In genomic region chr12:117968826-117969659, GRCh38 we compare ENCODE assay signal across 8 cellular contexts. TPM values are rescaled to one million over a fixed set of nuclear protein-coding genes. Genes with fewer than 3 reads are reported as not detected.
DNase-seq lines count a peak whose midpoint lies in the region; ATAC-seq and TF ChIP-seq lines count a peak whose summit lies in the region.

Gene KSR2, minus strand, starts transcription at chr12:117968990. Its CDS starts 735 bp downstream, at chr12:117968255.

- peak within 1 kb of the TSS; percentile 34 to 76 (median 59) for H3K4me3 ChIP-seq in dorsolateral prefrontal cortex

- H3K27ac ChIP-seq in dorsolateral prefrontal cortex: peak within 1 kb of the TSS in 55 of 59 donors; percentile 26 to 93 (median 76)

- H3K27me3 ChIP-seq in dorsolateral prefrontal cortex: peaks cover 0 to 34% (median 6%) of the 10 kb centered on the region in 45 donors

- DNase-seq in G401 (ENCODE audit: low spot score) (peak; percentile 88), NCI-H187 treated with DMSO at 0.1 percent for 48 hours (lab: John Stamatoyannopoulos, UW) (peak; percentile 90), dorsolateral prefrontal cortex (peak; percentile 30 to 83 (median 73)), mucosa of gallbladder (ENCODE audit: low spot score) (peak; percentile 73), amniotic stem cell (lab: John Stamatoyannopoulos, UW) (no peak)
- DNase-seq in activated CD4-positive, alpha-beta T cell treated with anti-CD3 and anti-CD28 coated beads for 4 hours: peak; percentile 37 to 41
- peak; percentile 30 for DNase-seq in stimulated activated naive CD4-positive, alpha-beta T cell treated with Interleukin-2 at 50 U/mL for 16 hours (lab: John Stamatoyannopoulos, UW)

- no peak for TF ChIP-seq CTCF in dorsolateral prefrontal cortex (IDR thresholded peaks at IDR 0.05 in 54 of 56, conservative IDR thresholded peaks at IDR 0.05 in 2 of 56; ENCODE audit: low read depth in 1 of 56, partially characterized antibody in 56 of 56)

- ATAC-seq in HG02588 (IDR thresholded peaks at IDR 0.05; ENCODE audit: unreplicated experiment): peak; percentile 61

- intact Hi-C loops in dorsolateral prefrontal cortex (cut with DNase I): loop anchor here in 1 of 2 donors (5.0 kb wide), 1 partner anchor 92 kb away; no protein-coding TSS in a partner anchor

- in situ Hi-C loops in G401 (cut with HindIII; ENCODE audit: low sequenced_read_pairs): no loop called here

RNA-seq across cellular contexts. Expression of gene KSR2, which starts in this region (rescaled TPM):
- total RNA-seq in G401 (2014; rRNA removed; shearing (Covaris generic)): not detected in 2 replicates
- total RNA-seq in dorsolateral prefrontal cortex: 10 to 100 TPM; 12.2 to 55.1 (median 39.1) TPM
- total RNA-seq in mucosa of gallbladder: 2.4 TPM

Comparison
In these comparisons a context has a peak if more than half of its experiments do, and no peak if none do; other contexts are left out.
1. Peak in DNase-seq in G401; RNA of the gene not detected or under 1 TPM.